ENCODE assay signal across 27 cellular contexts in the genomic region with DNA sequence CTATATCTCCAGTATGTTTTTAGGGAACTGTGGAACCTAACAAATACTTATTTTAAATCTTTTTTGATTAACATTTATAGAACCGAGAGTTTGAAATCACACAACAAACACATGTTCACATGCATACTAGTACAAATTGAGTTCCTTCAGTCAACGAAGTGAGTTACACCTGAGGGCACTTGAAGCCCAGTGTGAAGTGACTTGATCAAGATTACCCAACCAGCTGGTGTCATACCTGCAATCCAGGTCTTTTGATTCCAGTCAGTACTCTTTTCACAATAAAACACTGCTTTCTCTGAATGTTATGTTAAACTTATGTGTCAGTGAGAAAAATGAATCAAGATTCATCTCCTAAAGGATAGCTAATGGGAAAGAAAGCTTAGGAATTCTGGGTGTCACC.
"Had no signal": no experiment of that assay in that cellular context is flagged by ENCODE, and none has a peak within 500 bp of the region (broad histone marks: within the 10 kb centered on the region; RNA-seq: fewer than 3 reads in every experiment).

No MANE protein-coding gene starts in this region.

- H3K27me3 Mint-ChIP-seq: activated CD4-positive, alpha-beta T cell treated with anti-CD3 and anti-CD28 coated beads, Interleukin-2, amount 10 ng/mL, durations not matched to agents 24 days and 14 days; activated CD8-positive, alpha-beta T cell treated with anti-CD3 and anti-CD28 coated beads for 36 hours; activated naive CD8-positive, alpha-beta T cell treated with anti-CD3 and anti-CD28 coated beads for 36 hours; activated T-helper 17 cell treated with anti-CD3 and anti-CD28 coated beads, Interleukin-2, amount 50 U/mL, for 72 hours; central memory CD8-positive, alpha-beta T cell had no signal

- H3K4me1 Mint-ChIP-seq: activated T-helper 17 cell treated with anti-CD3 and anti-CD28 coated beads, Interleukin-2, amount 50 U/mL, for 72 hours had no signal

- H3K27me3 ChIP-seq: brain microvascular endothelial cell, cardiac muscle cell, SJCRH30 had no signal

- H3K9me3 Mint-ChIP-seq: central memory CD8-positive, alpha-beta T cell had no signal

- H3K27ac Mint-ChIP-seq: activated CD4-positive, alpha-beta T cell treated with anti-CD3 and anti-CD28 coated beads, Interleukin-2, amount 10 ng/mL, durations not matched to agents 24 days and 14 days; activated CD8-positive, alpha-beta T cell treated with anti-CD3 and anti-CD28 coated beads for 36 hours; activated naive CD8-positive, alpha-beta T cell treated with anti-CD3 and anti-CD28 coated beads for 36 hours; activated T-cell treated with anti-CD3 and anti-CD28 coated beads, Interleukin-2, amount 50 U/mL, for 72 hours; activated T-helper 17 cell treated with anti-CD3 and anti-CD28 coated beads, Interleukin-2, amount 50 U/mL, for 72 hours had no signal

- H3K4me3 Mint-ChIP-seq: activated CD4-positive, alpha-beta T cell treated with anti-CD3 and anti-CD28 coated beads, Interleukin-2, amount 10 ng/mL, durations not matched to agents 24 days and 14 days; activated CD8-positive, alpha-beta T cell treated with anti-CD3 and anti-CD28 coated beads for 36 hours; activated naive CD8-positive, alpha-beta T cell treated with anti-CD3 and anti-CD28 coated beads for 36 hours; activated T-cell treated with anti-CD3 and anti-CD28 coated beads, Interleukin-2, amount 50 U/mL, for 72 hours; activated T-helper 17 cell treated with anti-CD3 and anti-CD28 coated beads, Interleukin-2, amount 50 U/mL, for 72 hours; central memory CD8-positive, alpha-beta T cell had no signal

- DNase-seq: activated CD4-positive, alpha-beta T cell treated with anti-CD3 and anti-CD28 coated beads, Interleukin-2, amount 10 ng/mL, durations not matched to agents 24 days and 14 days; activated CD4-positive, alpha-beta T cell treated with anti-CD3 and anti-CD28 coated beads, Interleukin-2, amount 50 U/mL, for 4 hours; activated CD8-positive, alpha-beta T cell treated with anti-CD3 and anti-CD28 coated beads for 36 hours; activated effector memory CD4-positive, alpha-beta T cell treated with anti-CD3 and anti-CD28 coated beads, Interleukin-2, amount 50 U/mL, for 16 hours; activated naive CD4-positive, alpha-beta T cell; activated naive CD4-positive, alpha-beta T cell treated with anti-CD3 and anti-CD28 coated beads, Interleukin-2, amount 50 U/mL, for 16 hours; activated naive CD8-positive, alpha-beta T cell treated with anti-CD3 and anti-CD28 coated beads for 36 hours; activated T-cell treated with anti-CD3 and anti-CD28 coated beads, Interleukin-2, amount 50 U/mL, for 1 hour; activated T-cell treated with anti-CD3 and anti-CD28 coated beads, Interleukin-2, amount 50 U/mL, for 72 hours; amniotic stem cell; aorta; brain microvascular endothelial cell; NCI-H1048; NCI-H1105 treated with DMSO at 0.1 percent for 48 hours; NCI-H1436; NCI-H1694; NCI-H1930; NCI-H2081 treated with DMSO at 0.1 percent for 48 hours; NCI-H226; NCI-H524 treated with DMSO at 0.1 percent for 48 hours; SHP77; SJCRH30; T1000 had no signal

- H3K27ac ChIP-seq: brain microvascular endothelial cell, cardiac muscle cell, SJCRH30, SK-N-MC had no signal

- H3K4me1 ChIP-seq: SJCRH30 had no signal

- H3K36me3 ChIP-seq: cardiac muscle cell had no signal

- H3K4me3 ChIP-seq: cardiac muscle cell, SJCRH30, SK-N-MC had no signal
